Comparison of ENCODE assay signal across 8 cellular contexts in the genomic region with DNA sequence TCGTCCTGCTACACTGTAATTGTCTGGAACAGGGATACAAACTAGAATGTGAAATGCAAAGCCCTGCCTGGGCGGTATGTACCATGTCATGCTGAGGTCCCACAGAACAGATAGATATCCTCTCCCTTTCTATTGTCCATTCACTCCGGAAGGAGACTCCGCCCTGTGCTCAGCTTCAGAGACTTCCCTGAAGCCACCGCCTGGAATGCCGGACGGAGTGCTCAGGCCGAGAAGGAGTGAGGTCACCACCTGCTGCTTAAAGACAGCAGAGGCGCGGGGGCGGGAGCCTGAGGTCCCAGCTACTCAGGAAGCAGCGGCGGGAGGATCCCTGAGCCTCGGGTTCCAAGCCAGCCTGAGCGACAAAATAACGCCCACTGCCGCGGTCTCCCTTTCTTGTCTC. TPM values are rescaled to one million over a fixed set of nuclear protein-coding genes. Genes with fewer than 3 reads are reported as not detected.
DNase-seq lines count a peak whose midpoint lies in the region; ATAC-seq and TF ChIP-seq lines count a peak whose summit lies in the region.

No MANE protein-coding gene starts in this region.

- H3K9me3 Mint-ChIP-seq in natural killer cell treated with Interleukin-12 subunit alpha and Interleukin-12 subunit beta and Interleukin-15 and Interleukin-18, amount 100 ng/mL, for 72 hours: no peaks in the 10 kb centered on the region
- peaks cover 10 to 70% (median 43%) of the 10 kb centered on the region in 7 donors for H3K9me3 Mint-ChIP-seq in CD14-positive monocyte

- H3K27ac Mint-ChIP-seq in T-helper 17 cell: peak overlapping the region; percentile 91
- H3K27ac Mint-ChIP-seq in natural killer cell treated with Interleukin-12 subunit alpha and Interleukin-12 subunit beta and Interleukin-15 and Interleukin-18, amount 100 ng/mL, for 72 hours: peak overlapping the region; percentile 77 to 89
- peak overlapping the region in 2 of 7 donors; percentile 50 to 88 for H3K27ac Mint-ChIP-seq in CD14-positive monocyte

- H3K27me3 Mint-ChIP-seq in T-helper 17 cell (no peaks in the 10 kb centered on the region), CD14-positive monocyte (ENCODE audit: low read depth in 3 of 3) (peaks cover 0 to 3% (median 2%) of the 10 kb centered on the region in 3 donors)
- H3K27me3 Mint-ChIP-seq in natural killer cell treated with Interleukin-12 subunit alpha and Interleukin-12 subunit beta and Interleukin-15 and Interleukin-18, amount 100 ng/mL, for 72 hours: no peaks in the 10 kb centered on the region

- DNase-seq in ELR (ENCODE audit: low read depth) (peak; percentile 75), T-helper 17 cell (no peak), fibroblast of mammary gland (ENCODE audit: low read depth) (peak; percentile 74), GOT3 (lab: John Stamatoyannopoulos, UW) (no peak), CD14-positive monocyte (ENCODE audit: low spot score) (no peak)
- no peak for DNase-seq in natural killer cell treated with Interleukin-12 subunit alpha and Interleukin-12 subunit beta and Interleukin-15 and Interleukin-18, amount 100 ng/mL, for 72 hours (ENCODE audit: low spot score)
- DNase-seq in activated CD4-positive, CD25-positive, alpha-beta regulatory T cell treated with anti-CD3 and anti-CD28 coated beads, Interleukin-2, amount 50 U/mL, for 72 hours: no peak

- H3K36me3 Mint-ChIP-seq in T-helper 17 cell (ENCODE audit: low read depth): peaks cover 2% of the 10 kb centered on the region
- peaks cover 9% of the 10 kb centered on the region for H3K36me3 Mint-ChIP-seq in natural killer cell treated with Interleukin-12 subunit alpha and Interleukin-12 subunit beta and Interleukin-15 and Interleukin-18, amount 100 ng/mL, for 72 hours
- peaks cover 2 to 16% of the 10 kb centered on the region in 2 donors for H3K36me3 Mint-ChIP-seq in CD14-positive monocyte

- H3K4me3 ChIP-seq in fibroblast of mammary gland (ENCODE audit: control insufficient read depth, low read depth, low read length): no peak overlapping the region

- H3K4me3 Mint-ChIP-seq in T-helper 17 cell: peak overlapping the region; percentile 91
- peak overlapping the region; percentile 89 for H3K4me3 Mint-ChIP-seq in natural killer cell treated with Interleukin-12 subunit alpha and Interleukin-12 subunit beta and Interleukin-15 and Interleukin-18, amount 100 ng/mL, for 72 hours
- H3K4me3 Mint-ChIP-seq in CD14-positive monocyte: no peak overlapping the region

- no peaks in the 10 kb centered on the region for H3K9me3 ChIP-seq in T-helper 17 cell (ENCODE audit: control insufficient read depth, low read length, poor library complexity, severe bottlenecking)

- TF ChIP-seq CTCF in fibroblast of mammary gland (conservative IDR thresholded peaks at IDR 0.05; ENCODE audit: control insufficient read depth, insufficient read depth, low read depth, low read length) (no peak), CD14-positive monocyte (IDR thresholded peaks at IDR 0.05) (no peak)

- intact Hi-C loops in CD14-positive monocyte (cut with micrococcal nuclease): loop anchor here (10.0 kb wide), 3 partner anchors 229 to 471 kb away; partner anchors contain the start of genes ZNF665 (in 1 of the 2), ZNF766 (in 1 of the 2) and ZNF816 (in 1 of the 2)

- H3K4me1 Mint-ChIP-seq in T-helper 17 cell: peaks cover 13% of the 10 kb centered on the region
- peaks cover 13 to 19% of the 10 kb centered on the region in 2 donors for H3K4me1 Mint-ChIP-seq in natural killer cell treated with Interleukin-12 subunit alpha and Interleukin-12 subunit beta and Interleukin-15 and Interleukin-18, amount 100 ng/mL, for 72 hours (ENCODE audit: low read depth in 2 of 2)
- peaks cover 21% of the 10 kb centered on the region for H3K4me1 Mint-ChIP-seq in CD14-positive monocyte

- ATAC-seq in T-helper 17 cell: no peak
- ATAC-seq in natural killer cell treated with Interleukin-12 subunit alpha and Interleukin-12 subunit beta and Interleukin-15 and Interleukin-18, amount 100 ng/mL, for 72 hours: no peak
- ATAC-seq in GM19467 (IDR thresholded peaks at IDR 0.05; ENCODE audit: unreplicated experiment): no peak

RNA-seq across cellular contexts. Expression of gene ZNF611, which starts 0.9 kb away (rescaled TPM):
- total RNA-seq in T-helper 17 cell: 10 to 100 TPM; 21.1 to 25.8 TPM
- 10 to 100 TPM; 39.1 to 50.7 TPM for total RNA-seq in natural killer cell treated with Interleukin-12 subunit alpha and Interleukin-12 subunit beta and Interleukin-15 and Interleukin-18, amount 100 ng/mL, for 72 hours
- polyA plus RNA-seq in CD14-positive monocyte: 10 to 100 TPM; 12.0 to 20.2 TPM

RNA-seq across cellular contexts. Expression of gene ZNF600, which starts 50.9 kb away (rescaled TPM):
- total RNA-seq in T-helper 17 cell: 10 to 100 TPM in 1 of 2 donors, 1 to 10 TPM in 1; 5.7 to 17.9 TPM
- 10 to 100 TPM; 11.5 to 35.2 TPM for total RNA-seq in natural killer cell treated with Interleukin-12 subunit alpha and Interleukin-12 subunit beta and Interleukin-15 and Interleukin-18, amount 100 ng/mL, for 72 hours
- polyA plus RNA-seq in CD14-positive monocyte: 1 to 10 TPM; 1.9 to 2.5 TPM

Comparison
In these comparisons a context has a peak if more than half of its experiments do, and no peak if none do; other contexts are left out.
1. DNase-seq: peak in ELR (single experiment) and fibroblast of mammary gland (single experiment); none in T-helper 17 cell (0 of 3), natural killer cell treated with Interleukin-12 subunit alpha and Interleukin-12 subunit beta and Interleukin-15 and Interleukin-18, amount 100 ng/mL, for 72 hours (single experiment), GOT3 (single experiment), activated CD4-positive, CD25-positive, alpha-beta regulatory T cell treated with anti-CD3 and anti-CD28 coated beads, Interleukin-2, amount 50 U/mL, for 72 hours (single experiment) and CD14-positive monocyte (single experiment).
2. H3K4me3 Mint-ChIP-seq: peak in T-helper 17 cell (single experiment) and natural killer cell treated with Interleukin-12 subunit alpha and Interleukin-12 subunit beta and Interleukin-15 and Interleukin-18, amount 100 ng/mL, for 72 hours (single experiment); none in CD14-positive monocyte (0 of 2).